Comparison of ENCODE assay signal across 14 cellular contexts in genomic region chr20:38426498-38426897, GRCh38. TPM values are rescaled to one million over a fixed set of nuclear protein-coding genes. Genes with fewer than 3 reads are reported as not detected.
DNase-seq lines count a peak whose midpoint lies in the region; ATAC-seq and TF ChIP-seq lines count a peak whose summit lies in the region.
"Had no signal": no experiment of that assay in that cellular context is flagged by ENCODE, and none has a peak within 500 bp of the region (broad histone marks: within the 10 kb centered on the region; RNA-seq: fewer than 3 reads in every experiment).

No MANE protein-coding gene starts in this region.

- no peak for TF ChIP-seq POLR2A in vagina (IDR thresholded peaks at IDR 0.05)

- no peak overlapping the region for H3K9ac ChIP-seq in endodermal cell (ENCODE audit: extremely low read depth, low read length, poor library complexity, severe bottlenecking)
- H3K9ac ChIP-seq: KMS-11 had no signal

- POLR2A ChIA-PET in WTC11 (lab: Charles Lee), result interaction anchor here (2.3 kb wide), 1 partner anchor 8 kb away, joined by 7 read pairs; the partner anchor contains the start of gene SNHG17

- no peaks in the 10 kb centered on the region; the same call in 1 of the 2 replicates for H3K4me1 Mint-ChIP-seq in WTC11
- H3K4me1 Mint-ChIP-seq in endodermal cell, result no peaks in the 10 kb centered on the region

- H3K4me3 ChIP-seq in endodermal cell (ENCODE audit: low read length), result no peak overlapping the region
- no peak overlapping the region for H3K4me3 ChIP-seq in vagina
- no peak overlapping the region for H3K4me3 ChIP-seq in WERI-Rb-1 (ENCODE audit: low read depth, low read length)
- H3K4me3 ChIP-seq: pancreas, upper lobe of right lung had no signal

- WGBS in endodermal cell (ENCODE audit: insufficient coverage in 1 of 2, insufficient read length in 1 of 2), 2 experiments, result 98 to 100% methylated on average over 2 to 7 of the region's 7 CpGs

- no peak for DNase-seq in activated naive CD4-positive, alpha-beta T cell treated with anti-CD3 and anti-CD28 coated beads, Interleukin-2, amount 50 U/mL, for 72 hours (ENCODE audit: low spot score in 2 of 2)
- DNase-seq in activated naive CD4-positive, alpha-beta T cell treated with Interleukin-2 at 50 U/mL for 16 hours, result no peak
- no peak for DNase-seq in WTC11 (ENCODE audit: low spot score)
- DNase-seq in endodermal cell, result no peak
- DNase-seq in vagina (ENCODE audit: extremely low spot score in 2 of 2), result no peak
- DNase-seq in ureter (ENCODE audit: low spot score), result no peak
- DNase-seq in NCI-H2171 (lab: John Stamatoyannopoulos, UW), result no peak
- no peak for DNase-seq in WERI-Rb-1
- DNase-seq: NCI-H1105 treated with DMSO at 0.1 percent for 48 hours, pancreas, T-helper 1 cell, upper lobe of right lung had no signal

- peaks cover 59 to 60% of the 10 kb centered on the region in 2 donors for H3K36me3 Mint-ChIP-seq in activated naive CD4-positive, alpha-beta T cell treated with anti-CD3 and anti-CD28 coated beads, Interleukin-2, amount 50 U/mL, for 72 hours
- H3K36me3 Mint-ChIP-seq in WTC11 (peaks cover 92% of the 10 kb centered on the region), endodermal cell (ENCODE audit: low read depth) (peaks cover 89% of the 10 kb centered on the region)

- H3K27ac ChIP-seq in endodermal cell (ENCODE audit: low read depth, low read length) (no peak overlapping the region), vagina (peak overlapping the region; percentile 2), WERI-Rb-1 (no peak overlapping the region)
- H3K27ac ChIP-seq: HL-60, KMS-11, pancreas, upper lobe of right lung had no signal

- H3K9me3 ChIP-seq in endodermal cell (ENCODE audit: control insufficient read depth, low read length), result no peaks in the 10 kb centered on the region
- no peaks in the 10 kb centered on the region for H3K9me3 ChIP-seq in vagina
- no peaks in the 10 kb centered on the region for H3K9me3 ChIP-seq in WERI-Rb-1 (ENCODE audit: severe bottlenecking)
- H3K9me3 ChIP-seq: pancreas, upper lobe of right lung had no signal

- intact Hi-C loops in vagina (cut with DNase I), result no loop called here

- H3K27me3 ChIP-seq in endodermal cell (ENCODE audit: control insufficient read depth, insufficient read depth, low read length, poor library complexity, severe bottlenecking) (no peaks in the 10 kb centered on the region), vagina (no peaks in the 10 kb centered on the region), WERI-Rb-1 (ENCODE audit: insufficient read depth, low read depth, severe bottlenecking) (no peaks in the 10 kb centered on the region)
- H3K27me3 ChIP-seq: pancreas, upper lobe of right lung had no signal

- peak overlapping the region; percentile 12 to 75 for H3K27ac Mint-ChIP-seq in activated naive CD4-positive, alpha-beta T cell treated with anti-CD3 and anti-CD28 coated beads, Interleukin-2, amount 50 U/mL, for 72 hours
- H3K27ac Mint-ChIP-seq in WTC11, result no peak overlapping the region
- H3K27ac Mint-ChIP-seq in endodermal cell, result peak overlapping the region; percentile 45

- H3K27me3 Mint-ChIP-seq in WTC11 (ENCODE audit: low read depth), result no peaks in the 10 kb centered on the region
- no peaks in the 10 kb centered on the region for H3K27me3 Mint-ChIP-seq in endodermal cell (ENCODE audit: insufficient read depth)

- H3K4me3 Mint-ChIP-seq in WTC11 (no peak overlapping the region), endodermal cell (no peak overlapping the region)

- H3K4me1 ChIP-seq in endodermal cell (ENCODE audit: control insufficient read depth, insufficient read depth, low read length), result no peaks in the 10 kb centered on the region
- peaks cover 17% of the 10 kb centered on the region for H3K4me1 ChIP-seq in vagina
- H3K4me1 ChIP-seq: pancreas, upper lobe of right lung had no signal

- H3K9me3 Mint-ChIP-seq in activated naive CD4-positive, alpha-beta T cell treated with anti-CD3 and anti-CD28 coated beads, Interleukin-2, amount 50 U/mL, for 72 hours, result no peaks in the 10 kb centered on the region
- H3K9me3 Mint-ChIP-seq in WTC11, result no peaks in the 10 kb centered on the region
- no peaks in the 10 kb centered on the region for H3K9me3 Mint-ChIP-seq in endodermal cell

- CTCF ChIA-PET in WTC11 (lab: Charles Lee), result interaction anchor here (0.6 to 1.5 kb wide), 4 partner anchors 9 to 330 kb away, joined by 3 to 4 read pairs (median 3); partner anchors contain the start of gene SNHG17

- no peak for ATAC-seq in activated naive CD4-positive, alpha-beta T cell treated with anti-CD3 and anti-CD28 coated beads, Interleukin-2, amount 50 U/mL, for 72 hours
- no peak for ATAC-seq in WTC11
- ATAC-seq: upper lobe of right lung had no signal

- no peak for TF ChIP-seq CTCF in WTC11 (IDR thresholded peaks at IDR 0.05)
- no peak for TF ChIP-seq CTCF in endodermal cell (conservative IDR thresholded peaks at IDR 0.05)
- no peak for TF ChIP-seq CTCF in vagina (IDR thresholded peaks at IDR 0.05)
- no peak for TF ChIP-seq CTCF in WERI-Rb-1 (IDR thresholded peaks at IDR 0.05; ENCODE audit: low read depth, low read length)

- H3K36me3 ChIP-seq in endodermal cell (ENCODE audit: control insufficient read depth, insufficient read depth, low read length) (peaks cover 95% of the 10 kb centered on the region), vagina (peaks cover 4 to 99% of the 10 kb centered on the region in 2 donors), WERI-Rb-1 (peaks cover 99% of the 10 kb centered on the region)

TF ChIP-seq in WTC11, 78 proteins besides CTCF, POLR2A, EP300 and RAD21:
- TF ChIP-seq ERG (CRISPR knock-in tag; IDR thresholded peaks at IDR 0.05) (0 out of 2 replicates have a peak, but pooled peaks have one; percentile 22), NFYB (CRISPR knock-in tag; conservative IDR thresholded peaks at IDR 0.05; ENCODE audit: low read depth) (no peak)
TF ChIP-seq in WTC11: peak in this region for 1.

RNA-seq across cellular contexts. Expression of gene SNHG17, which starts 8.6 kb away (rescaled TPM):
- total RNA-seq in activated naive CD4-positive, alpha-beta T cell treated with anti-CD3 and anti-CD28 coated beads, Interleukin-2, amount 50 U/mL, for 72 hours, result 100 to 1,000 TPM in 1 of 2 donors, 10 to 100 TPM in 1; 72.3 to 102 TPM
- total RNA-seq in WTC11 (2021) (52.0 to 71.6 TPM (median 57.4 TPM) in 3 replicates), endodermal cell (10 to 100 TPM; 36.7 to 45.9 TPM), vagina (37.3 TPM), ureter (54.1 TPM)
- 76.2 TPM for polyA plus RNA-seq in endodermal cell (2013, experiment 1 of 2)
- polyA plus RNA-seq in endodermal cell (2013, experiment 2 of 2), result 60.8 TPM

RNA-seq across cellular contexts. Expression of gene RALGAPB, which starts 46.1 kb away (rescaled TPM):
- 10 to 100 TPM; 27.0 to 32.4 TPM for total RNA-seq in activated naive CD4-positive, alpha-beta T cell treated with anti-CD3 and anti-CD28 coated beads, Interleukin-2, amount 50 U/mL, for 72 hours
- total RNA-seq in WTC11 (2021), result 29.4 to 36.7 TPM (median 31.4 TPM) in 3 replicates
- total RNA-seq in endodermal cell, result 10 to 100 TPM; 38.3 to 45.5 TPM
- polyA plus RNA-seq in endodermal cell (2013, experiment 1 of 2), result 24.1 TPM
- 25.3 TPM for polyA plus RNA-seq in endodermal cell (2013, experiment 2 of 2)
- total RNA-seq in vagina, result 45.2 TPM
- 67.9 TPM for total RNA-seq in ureter
